23 cellular contexts compared by ENCODE assay signal in genomic region chr10:6561552-6561951, GRCh38. TPM values are rescaled to one million over a fixed set of nuclear protein-coding genes. Genes with fewer than 3 reads are reported as not detected.
DNase-seq lines count a peak whose midpoint lies in the region; ATAC-seq and TF ChIP-seq lines count a peak whose summit lies in the region.
"Had no signal": no experiment of that assay in that cellular context is flagged by ENCODE, and none has a peak within 500 bp of the region (broad histone marks: within the 10 kb centered on the region; RNA-seq: fewer than 3 reads in every experiment).

No MANE protein-coding gene starts in this region.

- POLR2A ChIA-PET in CD8-positive, alpha-beta T cell (lab: Charles Lee), result interaction anchor here (1.4 to 1.5 kb wide), 2 partner anchors 16 to 25 kb away, joined by 4 to 7 read pairs; no protein-coding TSS in a partner anchor

- H3K9me3 ChIP-seq in CD8-positive, alpha-beta T cell (ENCODE audit: low read length), result no peaks in the 10 kb centered on the region

- TF ChIP-seq CTCF in CD8-positive, alpha-beta T cell (IDR thresholded peaks at IDR 0.05), result no peak
- no peak for TF ChIP-seq CTCF in natural killer cell (IDR thresholded peaks at IDR 0.05)

- no peaks in the 10 kb centered on the region for H3K36me3 ChIP-seq in CD8-positive, alpha-beta T cell (ENCODE audit: insufficient read depth, low read length)
- H3K36me3 ChIP-seq: WERI-Rb-1 had no signal

- peaks cover 77% of the 10 kb centered on the region for H3K4me1 ChIP-seq in CD8-positive, alpha-beta T cell (ENCODE audit: insufficient read depth, low read length)

- CTCF ChIA-PET in CD8-positive, alpha-beta T cell (lab: Charles Lee), result interaction anchor here (0.9 to 1.9 kb wide), 4 partner anchors 12 to 117 kb away, joined by 3 to 5 read pairs (median 4); no protein-coding TSS in a partner anchor

- H3K27me3 ChIP-seq in CD8-positive, alpha-beta T cell (ENCODE audit: insufficient read depth, low read length), result no peaks in the 10 kb centered on the region

- peaks cover 41% of the 10 kb centered on the region for H3K36me3 Mint-ChIP-seq in activated CD4-positive, alpha-beta T cell treated with anti-CD3 and anti-CD28 coated beads, Interleukin-2, amount 10 ng/mL, durations not matched to agents 24 days and 14 days (ENCODE audit: low read depth)
- H3K36me3 Mint-ChIP-seq in CD8-positive, alpha-beta T cell, result peaks cover 39% of the 10 kb centered on the region
- H3K36me3 Mint-ChIP-seq in activated naive CD4-positive, alpha-beta T cell treated with anti-CD3 and anti-CD28 coated beads, Interleukin-2, amount 50 U/mL, for 72 hours, result peaks cover 16 to 50% of the 10 kb centered on the region in 2 donors
- H3K36me3 Mint-ChIP-seq in natural killer cell, result no peaks in the 10 kb centered on the region
- H3K36me3 Mint-ChIP-seq: mesothelial cell of epicardium, naive B cell, type B pancreatic cell had no signal

- intact Hi-C loops in activated CD4-positive, alpha-beta T cell treated with anti-CD3 and anti-CD28 coated beads, Interleukin-2, amount 10 ng/mL, durations not matched to agents 24 days and 14 days (cut with micrococcal nuclease), result loop anchor here (5.0 kb wide), 1 partner anchor 89 kb away; no protein-coding TSS in a partner anchor
- intact Hi-C loops in CD8-positive, alpha-beta T cell (cut with DNase I, micrococcal nuclease), result loop anchor here in 1 of 2 experiments (5.0 kb wide), 1 partner anchor 34 kb away; no protein-coding TSS in a partner anchor
- intact Hi-C loops in natural killer cell (cut with micrococcal nuclease), result no loop called here

- no peak overlapping the region for H3K4me3 ChIP-seq in CD8-positive, alpha-beta T cell (ENCODE audit: low read depth, low read length)

- peaks cover 89% of the 10 kb centered on the region for H3K4me1 Mint-ChIP-seq in activated CD4-positive, alpha-beta T cell treated with anti-CD3 and anti-CD28 coated beads, Interleukin-2, amount 10 ng/mL, durations not matched to agents 24 days and 14 days
- H3K4me1 Mint-ChIP-seq in CD8-positive, alpha-beta T cell (ENCODE audit: low read depth), result peaks cover 91% of the 10 kb centered on the region
- H3K4me1 Mint-ChIP-seq in natural killer cell, result peaks cover 80 to 86% of the 10 kb centered on the region in 2 donors
- H3K4me1 Mint-ChIP-seq: mesothelial cell of epicardium had no signal

- H3K9me3 Mint-ChIP-seq in activated CD4-positive, alpha-beta T cell treated with anti-CD3 and anti-CD28 coated beads, Interleukin-2, amount 10 ng/mL, durations not matched to agents 24 days and 14 days, result peaks cover 7% of the 10 kb centered on the region
- H3K9me3 Mint-ChIP-seq in CD8-positive, alpha-beta T cell, result no peaks in the 10 kb centered on the region
- H3K9me3 Mint-ChIP-seq in activated naive CD4-positive, alpha-beta T cell treated with anti-CD3 and anti-CD28 coated beads, Interleukin-2, amount 50 U/mL, for 72 hours, result peaks cover 12 to 15% of the 10 kb centered on the region in 2 donors
- H3K9me3 Mint-ChIP-seq in natural killer cell, result no peaks in the 10 kb centered on the region
- H3K9me3 Mint-ChIP-seq: mesothelial cell of epicardium, naive B cell, type B pancreatic cell had no signal

- H3K4me3 Mint-ChIP-seq in activated CD4-positive, alpha-beta T cell treated with anti-CD3 and anti-CD28 coated beads, Interleukin-2, amount 10 ng/mL, durations not matched to agents 24 days and 14 days, result peak overlapping the region; percentile 60
- peak overlapping the region; percentile 19 for H3K4me3 Mint-ChIP-seq in CD8-positive, alpha-beta T cell
- H3K4me3 Mint-ChIP-seq in natural killer cell, result peak overlapping the region; percentile 66
- H3K4me3 Mint-ChIP-seq: mesothelial cell of epicardium, naive B cell, type B pancreatic cell had no signal

- no peak overlapping the region for H3K27ac ChIP-seq in CD8-positive, alpha-beta T cell (ENCODE audit: low read depth, low read length)
- H3K27ac ChIP-seq: WERI-Rb-1 had no signal

- DNase-seq in activated CD4-positive, alpha-beta T cell treated with anti-CD3 and anti-CD28 coated beads, Interleukin-2, amount 10 ng/mL, durations not matched to agents 24 days and 14 days, result no peak
- DNase-seq in activated CD4-positive, alpha-beta T cell treated with anti-CD3 and anti-CD28 coated beads, Interleukin-2, amount 50 U/mL, for 1 hour, result no peak
- DNase-seq in CD8-positive, alpha-beta T cell, result no peak
- DNase-seq in activated naive CD4-positive, alpha-beta T cell treated with anti-CD3 and anti-CD28 coated beads, Interleukin-2, amount 50 U/mL, for 72 hours (ENCODE audit: low spot score in 2 of 2), result no peak
- no peak for DNase-seq in natural killer cell
- DNase-seq in NCI-H2196 treated with DMSO at 0.1 percent for 48 hours (lab: John Stamatoyannopoulos, UW; ENCODE audit: unreplicated experiment), result no peak
- DNase-seq in NCI-H2227 (lab: John Stamatoyannopoulos, UW; ENCODE audit: unreplicated experiment), result no peak
- DNase-seq: activated CD8-positive, alpha-beta memory T cell treated with anti-CD3 and anti-CD28 coated beads for 24 hours; anterior cingulate cortex; DMS153; effector CD8-positive, alpha-beta T cell; erythroblast; GOT3; head of caudate nucleus; naive B cell; NCI-H1694; NCI-H524 treated with DMSO at 0.1 percent for 48 hours; PC-3; T1000; WERI-Rb-1 had no signal

- peak overlapping the region; percentile 86 for H3K27ac Mint-ChIP-seq in activated CD4-positive, alpha-beta T cell treated with anti-CD3 and anti-CD28 coated beads, Interleukin-2, amount 10 ng/mL, durations not matched to agents 24 days and 14 days
- peak overlapping the region; percentile 80 for H3K27ac Mint-ChIP-seq in CD8-positive, alpha-beta T cell
- H3K27ac Mint-ChIP-seq in activated naive CD4-positive, alpha-beta T cell treated with anti-CD3 and anti-CD28 coated beads, Interleukin-2, amount 50 U/mL, for 72 hours, result peak overlapping the region; percentile 51 to 81
- peak overlapping the region; percentile 84 to 95 for H3K27ac Mint-ChIP-seq in natural killer cell
- H3K27ac Mint-ChIP-seq: mesothelial cell of epicardium, naive B cell, type B pancreatic cell had no signal

- no peak for ATAC-seq in CD8-positive, alpha-beta T cell
- ATAC-seq in activated naive CD4-positive, alpha-beta T cell treated with anti-CD3 and anti-CD28 coated beads, Interleukin-2, amount 50 U/mL, for 72 hours, result no peak
- ATAC-seq in natural killer cell (peak in 1 of 3 donors; percentile 19), GM18519 (IDR thresholded peaks at IDR 0.05; ENCODE audit: low FRiP score, unreplicated experiment) (no peak)
- ATAC-seq: PC-3 had no signal

- H3K27me3 Mint-ChIP-seq in activated CD4-positive, alpha-beta T cell treated with anti-CD3 and anti-CD28 coated beads, Interleukin-2, amount 10 ng/mL, durations not matched to agents 24 days and 14 days, result no peaks in the 10 kb centered on the region
- H3K27me3 Mint-ChIP-seq in CD8-positive, alpha-beta T cell (ENCODE audit: low read depth), result no peaks in the 10 kb centered on the region
- no peaks in the 10 kb centered on the region for H3K27me3 Mint-ChIP-seq in natural killer cell (ENCODE audit: low read depth in 2 of 2)

RNA-seq across cellular contexts. Expression of gene PRKCQ, which starts 18.5 kb away (rescaled TPM):
- total RNA-seq in activated CD4-positive, alpha-beta T cell treated with anti-CD3 and anti-CD28 coated beads, Interleukin-2, amount 10 ng/mL, durations not matched to agents 24 days and 14 days, result 36.0 TPM in 2 replicates
- total RNA-seq in CD8-positive, alpha-beta T cell, result 10 to 100 TPM; 26.3 to 26.6 TPM
- total RNA-seq in activated naive CD4-positive, alpha-beta T cell treated with anti-CD3 and anti-CD28 coated beads, Interleukin-2, amount 50 U/mL, for 72 hours, result 10 to 100 TPM; 27.5 to 48.4 TPM
- total RNA-seq in natural killer cell, result 10 to 100 TPM; 46.5 to 69.5 (median 61.3) TPM
- total RNA-seq: PC-3 had no signal
